Comparison of ENCODE assay signal across 21 cellular contexts in the genomic region with DNA sequence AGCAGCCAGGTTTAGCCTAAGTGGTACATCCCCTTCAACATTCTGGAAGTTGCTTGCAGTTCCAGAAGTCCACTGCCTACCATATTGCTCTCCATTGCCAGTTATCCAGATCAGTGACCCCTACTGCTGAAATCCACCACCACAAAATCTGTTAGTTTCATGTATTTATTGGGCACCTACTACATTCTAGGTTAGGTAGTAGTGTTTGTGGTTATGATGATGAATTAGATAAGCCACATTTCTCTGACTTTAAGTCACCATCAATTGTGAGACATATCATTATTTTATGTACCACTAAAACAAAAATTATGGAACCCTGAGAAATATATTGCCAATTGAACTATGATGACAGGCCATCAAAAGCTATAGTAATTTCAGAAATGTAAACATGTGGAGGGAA.
A peak's percentile ranks its signal among the peaks of the same experiment; 100 is the strongest.
DNase-seq lines count a peak whose midpoint lies in the region; ATAC-seq, FAIRE-seq and TF ChIP-seq lines count a peak whose summit lies in the region.
"Had no signal": no experiment of that assay in that cellular context is flagged by ENCODE, and none has a peak within 500 bp of the region (broad histone marks: within the 10 kb centered on the region; RNA-seq: fewer than 3 reads in every experiment).

No MANE protein-coding gene starts in this region.

- no peak overlapping the region for H3K4me3 Mint-ChIP-seq in GM23338
- no peak overlapping the region for H3K4me3 Mint-ChIP-seq in nephron
- H3K4me3 Mint-ChIP-seq: CD4-positive, alpha-beta T cell; IgD-negative memory B cell had no signal

- H3K36me3 Mint-ChIP-seq in GM23338 (ENCODE audit: low read depth) (no peaks in the 10 kb centered on the region), nephron (ENCODE audit: low read depth) (no peaks in the 10 kb centered on the region)
- H3K36me3 Mint-ChIP-seq: IgD-negative memory B cell had no signal

- H3K4me2 ChIP-seq in GM23338 (no peak overlapping the region), PC-3 (ENCODE audit: low read length) (peak overlapping the region; percentile 33; the same call in 1 of the 2 replicates)

- H3K27me3 ChIP-seq in GM23338 (ENCODE audit: insufficient read depth) (no peaks in the 10 kb centered on the region), PC-3 (ENCODE audit: low read length) (no peaks in the 10 kb centered on the region)

- H3K79me2 ChIP-seq in GM23338 (replicated peaks; ENCODE audit: insufficient read depth): no peaks in the 10 kb centered on the region
- no peaks in the 10 kb centered on the region for H3K79me2 ChIP-seq in PC-3 (ENCODE audit: low read length)

- H3K4me3 ChIP-seq in GM23338 (no peak overlapping the region), PC-3 (ENCODE audit: low read length) (no peak overlapping the region), kidney (ENCODE audit: low read length in 2 of 2) (peak overlapping the region in 1 of 2 donors; percentile 7)
- H3K4me3 ChIP-seq: HAP-1 had no signal

- DNase-seq in GM23338 (ENCODE audit: low spot score) (no peak), PC-3 (no peak), kidney (no peak), OCI-M1 (lab: John Stamatoyannopoulos, UW) (no peak), GM03348 (ENCODE audit: low spot score) (no peak)
- no peak for DNase-seq in activated CD4-positive, CD25-positive, alpha-beta regulatory T cell (lab: John Stamatoyannopoulos, UW)
- DNase-seq: AML-193; Caco-2; CD4-positive, alpha-beta T cell; KBM-7 had no signal

- H3K9ac ChIP-seq in PC-3 (ENCODE audit: low read length) (no peak overlapping the region), kidney (ENCODE audit: low read length in 2 of 2) (no peak overlapping the region)

- ATAC-seq in GM23338 (no peak), PC-3 (no peak), GM21723 (IDR thresholded peaks at IDR 0.05; ENCODE audit: unreplicated experiment) (no peak)

- no peak for FAIRE-seq in kidney (lab: Jason Lieb, UNC)
- FAIRE-seq: A204.1, D721Med, G401.6, GM12892, GM18507, HepG2 had no signal

- H3K36me3 ChIP-seq in GM23338 (ENCODE audit: insufficient read depth) (no peaks in the 10 kb centered on the region), PC-3 (ENCODE audit: low read depth, low read length) (no peaks in the 10 kb centered on the region), kidney (ENCODE audit: control insufficient read depth in 1 of 2, insufficient read depth in 2 of 2, low read length in 2 of 2) (no peaks in the 10 kb centered on the region)
- H3K36me3 ChIP-seq: HAP-1 had no signal

- H2AFZ ChIP-seq in GM23338: peak overlapping the region; percentile 76; the same call in 1 of the 2 replicates
- no peak overlapping the region for H2AFZ ChIP-seq in PC-3 (ENCODE audit: low read length)

- H3K4me1 ChIP-seq in GM23338 (ENCODE audit: insufficient read depth) (no peaks in the 10 kb centered on the region), PC-3 (ENCODE audit: insufficient read depth, low read length) (peaks cover 19% of the 10 kb centered on the region), kidney (ENCODE audit: control insufficient read depth in 1 of 2, insufficient read depth in 1 of 2, low read depth in 1 of 2, low read length in 2 of 2) (peaks cover 26 to 37% of the 10 kb centered on the region in 2 donors)
- H3K4me1 ChIP-seq: HAP-1 had no signal

- BruUV-seq in PC-3 (replicated peaks; lab: Mats Ljungman, UMichigan): no TSS peak

- H3F3A ChIP-seq in GM23338 (replicated peaks; ENCODE audit: low read depth): no peaks in the 10 kb centered on the region
- no peaks in the 10 kb centered on the region for H3F3A ChIP-seq in PC-3 (ENCODE audit: low read length, unreplicated experiment)

- CTCF ChIA-PET in PC-3 (lab: Charles Lee): no interaction called here

- H3K9me3 ChIP-seq in PC-3 (ENCODE audit: low read length) (no peaks in the 10 kb centered on the region), kidney (ENCODE audit: control insufficient read depth in 1 of 2, low read length in 2 of 2) (no peaks in the 10 kb centered on the region)
- H3K9me3 ChIP-seq: Caco-2, HAP-1 had no signal

- no peak overlapping the region for H3K27ac ChIP-seq in GM23338 (ENCODE audit: low read depth)
- no peak overlapping the region for H3K27ac ChIP-seq in PC-3 (ENCODE audit: low read length)
- peak overlapping the region; percentile 75 to 78 for H3K27ac ChIP-seq in kidney (ENCODE audit: low read depth in 2 of 2, low read length in 2 of 2)
- H3K27ac ChIP-seq: C4-2B had no signal

- H3K9me3 Mint-ChIP-seq in GM23338: no peaks in the 10 kb centered on the region
- no peaks in the 10 kb centered on the region for H3K9me3 Mint-ChIP-seq in nephron
- H3K9me3 Mint-ChIP-seq: CD4-positive, alpha-beta T cell; IgD-negative memory B cell had no signal

- H3K27me3 Mint-ChIP-seq in GM23338 (ENCODE audit: insufficient read depth, low read depth, poor library complexity) (peaks cover 2% of the 10 kb centered on the region), nephron (ENCODE audit: low read depth) (peaks cover 5% of the 10 kb centered on the region)

- H3K4me1 Mint-ChIP-seq in GM23338: peaks cover 7% of the 10 kb centered on the region
- peaks cover 88% of the 10 kb centered on the region for H3K4me1 Mint-ChIP-seq in nephron
- H3K4me1 Mint-ChIP-seq: IgD-negative memory B cell had no signal

- no peaks in the 10 kb centered on the region for H4K20me1 ChIP-seq in GM23338 (replicated peaks; ENCODE audit: insufficient read depth)
- H4K20me1 ChIP-seq in PC-3 (ENCODE audit: low read length): no peaks in the 10 kb centered on the region

- intact Hi-C loops in PC-3 (cut with micrococcal nuclease) (no loop called here), kidney (cut with DNase I) (no loop called here)

- H3K27ac Mint-ChIP-seq in GM23338: no peak overlapping the region
- H3K27ac Mint-ChIP-seq in nephron: peak overlapping the region; percentile 87 to 92 (median 91)
- H3K27ac Mint-ChIP-seq: CD4-positive, alpha-beta T cell had no signal

- no peak for TF ChIP-seq CTCF in GM23338 (conservative IDR thresholded peaks at IDR 0.05; ENCODE audit: low read depth in 2 of 2)
- no peak for TF ChIP-seq CTCF in PC-3 (conservative IDR thresholded peaks at IDR 0.05; ENCODE audit: low read depth, low read length)
- TF ChIP-seq CTCF in kidney (IDR thresholded peaks at IDR 0.05; ENCODE audit: borderline replicate concordance, extremely low read depth, insufficient read depth): no peak
- TF ChIP-seq CTCF in nephron (IDR thresholded peaks at IDR 0.05; ENCODE audit: unreplicated experiment in 3 of 3): no peak

- 0 out of 2 replicates have a peak, but pooled peaks cover 13% of the 10 kb centered on the region for H3K9me2 ChIP-seq in GM23338 (ENCODE audit: insufficient read depth)
- no peaks in the 10 kb centered on the region for H3K9me2 ChIP-seq in PC-3 (replicated peaks; ENCODE audit: low read length)

- POLR2A ChIA-PET in PC-3 (lab: Charles Lee; ENCODE audit: unreplicated experiment): no interaction called here

TF ChIP-seq in GM23338, 12 proteins besides CTCF, POLR2A, EP300 and RAD21:
- TF ChIP-seq STAT1 (IDR thresholded peaks at IDR 0.05; ENCODE audit: unreplicated experiment) (no peak), CREB1 (CRISPR knock-in tag; IDR thresholded peaks at IDR 0.05; ENCODE audit: low read depth) (no peak), ZNF114 (CRISPR knock-in tag; IDR thresholded peaks at IDR 0.05) (no peak), ZNF331 (CRISPR knock-in tag; IDR thresholded peaks at IDR 0.05; ENCODE audit: low read depth) (no peak), EZH2 (IDR thresholded peaks at IDR 0.05; ENCODE audit: low read depth, unreplicated experiment) (no peak)
- TF ChIP-seq, protein P1, sequence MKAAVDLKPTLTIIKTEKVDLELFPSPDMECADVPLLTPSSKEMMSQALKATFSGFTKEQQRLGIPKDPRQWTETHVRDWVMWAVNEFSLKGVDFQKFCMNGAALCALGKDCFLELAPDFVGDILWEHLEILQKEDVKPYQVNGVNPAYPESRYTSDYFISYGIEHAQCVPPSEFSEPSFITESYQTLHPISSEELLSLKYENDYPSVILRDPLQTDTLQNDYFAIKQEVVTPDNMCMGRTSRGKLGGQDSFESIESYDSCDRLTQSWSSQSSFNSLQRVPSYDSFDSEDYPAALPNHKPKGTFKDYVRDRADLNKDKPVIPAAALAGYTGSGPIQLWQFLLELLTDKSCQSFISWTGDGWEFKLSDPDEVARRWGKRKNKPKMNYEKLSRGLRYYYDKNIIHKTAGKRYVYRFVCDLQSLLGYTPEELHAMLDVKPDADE (IDR thresholded peaks at IDR 0.05): no peak

Comparison
In these comparisons a context has a peak if more than half of its experiments do, and no peak if none do; other contexts are left out.
1. H3K27ac ChIP-seq: peak in kidney (2 of 2); none in GM23338 (single experiment) and PC-3 (single experiment).